In the genomic region with DNA sequence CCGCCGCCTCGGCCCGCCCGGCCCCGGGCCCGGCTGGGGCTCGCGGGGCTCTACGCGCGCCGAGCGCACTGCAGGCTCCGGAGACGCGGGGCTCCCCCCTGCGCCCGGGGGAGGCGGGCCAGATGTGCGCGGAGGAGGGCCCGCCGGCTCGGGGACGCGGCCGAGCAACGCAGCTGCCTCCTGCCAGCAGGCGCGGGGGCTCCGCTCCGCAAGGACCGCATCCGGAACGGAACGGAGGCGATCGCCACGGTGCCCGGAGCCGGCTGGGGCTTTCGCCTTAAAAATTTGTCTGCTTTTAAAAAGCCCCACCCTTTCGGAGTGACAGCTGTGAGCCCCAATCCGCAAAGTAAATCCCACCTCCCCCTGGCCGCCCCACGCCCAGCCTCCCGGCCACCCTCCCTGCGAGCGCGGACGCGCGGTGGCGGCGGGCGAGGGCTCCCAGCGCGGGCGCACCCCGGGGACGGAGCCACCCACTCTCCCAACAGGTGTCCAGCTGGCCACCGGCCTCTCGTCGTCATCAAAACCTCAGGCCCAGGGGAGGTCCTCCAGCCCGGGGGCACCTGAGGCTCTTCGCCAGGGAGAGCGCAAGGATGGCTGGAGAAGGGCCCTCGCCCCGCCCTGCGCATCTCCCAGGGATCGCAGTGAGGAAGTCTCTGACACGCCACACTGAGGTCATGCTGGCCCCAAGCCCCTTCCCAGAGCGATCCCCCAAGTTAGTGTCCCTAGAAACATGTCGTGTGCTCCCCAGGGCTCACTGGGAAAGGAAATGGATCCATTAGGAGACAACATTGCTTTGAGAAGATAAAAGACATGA, we compare ENCODE assay signal across 17 cellular contexts. TPM values are rescaled to one million over a fixed set of nuclear protein-coding genes. Genes with fewer than 3 reads are reported as not detected.
A peak's percentile ranks its signal among the peaks of the same experiment; 100 is the strongest.
DNase-seq lines count a peak whose midpoint lies in the region; ATAC-seq, FAIRE-seq and TF ChIP-seq lines count a peak whose summit lies in the region.
"Had no signal": no experiment of that assay in that cellular context is flagged by ENCODE, and none has a peak within 500 bp of the region (broad histone marks: within the 10 kb centered on the region; RNA-seq: fewer than 3 reads in every experiment).

A gene (minus strand): TSS at position 70 of the 814 bp plus-strand sequence.

- H3K79me2 ChIP-seq in H1 (ENCODE audit: control insufficient read depth in 1 of 2, insufficient read depth in 2 of 2, low read length in 2 of 2) (peaks cover 5 to 38% of the 10 kb centered on the region in 2 experiments; a peak in 3 of 4 replicates), neural cell (replicated peaks; ENCODE audit: insufficient read depth, low read length) (no peaks in the 10 kb centered on the region)
- H3K79me2 ChIP-seq: parathyroid adenoma had no signal

- POLR2A ChIA-PET in AG04449 (lab: Yijun Ruan, JAX): no interaction called here
- POLR2A ChIA-PET in H1 (lab: Charles Lee; ENCODE audit: partially characterized antibody): interaction anchor here (0.6 to 0.7 kb wide), 2 partner anchors 286 to 506 kb away, joined by 3 read pairs; no protein-coding TSS in a partner anchor
- POLR2A ChIA-PET in GM10248 (lab: Yijun Ruan, JAX): no interaction called here

- TF ChIP-seq EP300 in H1 (IDR thresholded peaks at IDR 0.05; ENCODE audit: borderline replicate concordance in 1 of 2, low read depth in 2 of 2, low read length in 2 of 2) (no peak), neural cell (conservative IDR thresholded peaks at IDR 0.05; ENCODE audit: poor library complexity, severe bottlenecking) (no peak), suprapubic skin (IDR thresholded peaks at IDR 0.05) (no peak)

- H3K79me1 ChIP-seq in H1 (ENCODE audit: low read depth, low read length): peaks cover 6% of the 10 kb centered on the region

- H2BK5ac ChIP-seq in H1 (ENCODE audit: low read depth, low read length): peak within 1 kb of the TSS; percentile 35; the same call in 1 of the 2 replicates

- peak within 1 kb of the TSS; percentile 81; the same call in 1 of the 2 replicates for H2BK15ac ChIP-seq in H1 (ENCODE audit: low read length)

- no peak within 1 kb of the TSS for H3K4ac ChIP-seq in H1 (replicated peaks; ENCODE audit: insufficient read length, low read depth, low read length)

- H2AK5ac ChIP-seq in H1 (ENCODE audit: low read depth, low read length): no peak within 1 kb of the TSS

- peak within 1 kb of the TSS; percentile 58 for H4K91ac ChIP-seq in H1 (replicated peaks; ENCODE audit: insufficient read length, low read length)

- H3K4me2 ChIP-seq in H1 (ENCODE audit: insufficient read depth in 1 of 2, low read depth in 2 of 2, low read length in 2 of 2) (peak within 1 kb of the TSS; percentile 82 to 93), neural cell (ENCODE audit: low read length) (peak within 1 kb of the TSS; percentile 45)

- no peak within 1 kb of the TSS for H3K27ac Mint-ChIP-seq in activated naive CD8-positive, alpha-beta T cell treated with anti-CD3 and anti-CD28 coated beads, Interleukin-2, amount 50 U/mL, for 24 hours
- H3K27ac Mint-ChIP-seq: activated naive CD8-positive, alpha-beta T cell treated with anti-CD3 and anti-CD28 coated beads for 36 hours had no signal

- no peak for FAIRE-seq in H1 (lab: Jason Lieb, UNC)
- FAIRE-seq: H54, HTR-8/SVneo had no signal

- peaks cover 24% of the 10 kb centered on the region; the same call in 1 of the 2 replicates for H3K23me2 ChIP-seq in H1 (ENCODE audit: low read depth, low read length)

- H3K9me3 Mint-ChIP-seq in activated naive CD8-positive, alpha-beta T cell treated with anti-CD3 and anti-CD28 coated beads, Interleukin-2, amount 50 U/mL, for 24 hours: peaks cover 3% of the 10 kb centered on the region
- H3K9me3 Mint-ChIP-seq: activated naive CD8-positive, alpha-beta T cell treated with anti-CD3 and anti-CD28 coated beads for 36 hours had no signal

- H3K27me3 Mint-ChIP-seq in activated naive CD8-positive, alpha-beta T cell treated with anti-CD3 and anti-CD28 coated beads, Interleukin-2, amount 50 U/mL, for 24 hours: peaks cover 29% of the 10 kb centered on the region

- CTCF ChIA-PET in AG04449 (lab: Yijun Ruan, JAX): no interaction called here
- CTCF ChIA-PET in H1 (lab: Charles Lee; ENCODE audit: partially characterized antibody): interaction anchor here (0.7 to 1.2 kb wide), 3 partner anchors 61 to 712 kb away, joined by 3 read pairs; no protein-coding TSS in a partner anchor
- CTCF ChIA-PET in GM10248 (lab: Yijun Ruan, JAX): interaction anchor here (1.8 kb wide), 1 partner anchor 11 kb away, joined by 4 read pairs; no protein-coding TSS in a partner anchor

- peak within 1 kb of the TSS; percentile 94; the same call in 1 of the 2 replicates for H2BK12ac ChIP-seq in H1 (ENCODE audit: low read depth, low read length)

- no peaks in the 10 kb centered on the region for H3K36me3 Mint-ChIP-seq in activated naive CD8-positive, alpha-beta T cell treated with anti-CD3 and anti-CD28 coated beads, Interleukin-2, amount 50 U/mL, for 24 hours (ENCODE audit: low read depth)
- H3K36me3 Mint-ChIP-seq: activated naive CD8-positive, alpha-beta T cell treated with anti-CD3 and anti-CD28 coated beads for 36 hours had no signal

- H3K4me1 Mint-ChIP-seq in activated naive CD8-positive, alpha-beta T cell treated with anti-CD3 and anti-CD28 coated beads, Interleukin-2, amount 50 U/mL, for 24 hours: no peaks in the 10 kb centered on the region
- H3K4me1 Mint-ChIP-seq: activated naive CD8-positive, alpha-beta T cell treated with anti-CD3 and anti-CD28 coated beads for 36 hours had no signal

- peak within 1 kb of the TSS; percentile 54 for H3K14ac ChIP-seq in H1 (ENCODE audit: insufficient read length)

- ATAC-seq in activated naive CD8-positive, alpha-beta T cell treated with anti-CD3 and anti-CD28 coated beads, Interleukin-2, amount 50 U/mL, for 24 hours: no peak

- DNase-seq in AG04449 (ENCODE audit: low read depth, low spot score): no peak
- peak; percentile 14 to 19 for DNase-seq in NCI-H1930 (lab: John Stamatoyannopoulos, UW)
- DNase-seq in H1 (ENCODE audit: low read depth in 1 of 2, low spot score in 2 of 2): peak in 1 of 2 experiments; percentile 85
- DNase-seq in activated naive CD8-positive, alpha-beta T cell treated with anti-CD3 and anti-CD28 coated beads, Interleukin-2, amount 50 U/mL, for 24 hours: no peak
- DNase-seq in GM10248 (ENCODE audit: extremely low spot score): no peak
- DNase-seq in suprapubic skin (ENCODE audit: low spot score in 2 of 2): no peak
- DNase-seq in NCI-H82 treated with DMSO at 0.1 percent for 48 hours (lab: John Stamatoyannopoulos, UW; ENCODE audit: unreplicated experiment): no peak
- DNase-seq: activated CD8-positive, alpha-beta memory T cell treated with anti-CD3 and anti-CD28 coated beads, Interleukin-2, amount 50 U/mL, for 4 hours; activated naive CD8-positive, alpha-beta T cell treated with anti-CD3 and anti-CD28 coated beads for 36 hours; lower lobe of right lung; SIG-M5; stimulated activated CD4-positive, alpha-beta T cell treated with anti-CD3 and anti-CD28 coated beads, Interleukin-1b, Interleukin-23, amount 100 ng/mL, for 48 hours had no signal

- no peak within 1 kb of the TSS for H3K4me3 Mint-ChIP-seq in activated naive CD8-positive, alpha-beta T cell treated with anti-CD3 and anti-CD28 coated beads, Interleukin-2, amount 50 U/mL, for 24 hours
- H3K4me3 Mint-ChIP-seq: activated naive CD8-positive, alpha-beta T cell treated with anti-CD3 and anti-CD28 coated beads for 36 hours had no signal

- peak within 1 kb of the TSS; percentile 65; the same call in 1 of the 2 replicates for H2AFZ ChIP-seq in H1 (ENCODE audit: low read length)
- H2AFZ ChIP-seq in neural cell (ENCODE audit: low read depth, low read length): no peak within 1 kb of the TSS
- H2AFZ ChIP-seq: parathyroid adenoma had no signal

- H3K56ac ChIP-seq in H1 (replicated peaks; ENCODE audit: insufficient read length, low read depth, low read length): no peak within 1 kb of the TSS

- H2BK20ac ChIP-seq in H1 (ENCODE audit: low read length): no peak within 1 kb of the TSS

- no peak within 1 kb of the TSS for H3K23ac ChIP-seq in H1 (ENCODE audit: insufficient read length)

- TF ChIP-seq CTCF in AG04449 (IDR thresholded peaks at IDR 0.05; ENCODE audit: insufficient read depth, low read length, missing control alignments) (no peak), H1 (IDR thresholded peaks at IDR 0.05; ENCODE audit: control extremely low read depth in 1 of 3, insufficient read depth in 1 of 3, low read depth in 1 of 3, low read length in 3 of 3) (peak in 1 of 3 experiments; percentile 22; a peak in 1 of 4 replicates), neural cell (IDR thresholded peaks at IDR 0.05; ENCODE audit: poor library complexity, severe bottlenecking) (no peak), GM10248 (IDR thresholded peaks at IDR 0.05; ENCODE audit: control extremely low read depth, extremely low read depth, low read depth, missing control alignments) (no peak), suprapubic skin (IDR thresholded peaks at IDR 0.05) (no peak)

- no peak within 1 kb of the TSS for H4K5ac ChIP-seq in H1 (ENCODE audit: insufficient read length, low read depth, low read length)

- no peak for TF ChIP-seq POLR2A in H1 (IDR thresholded peaks at IDR 0.05; ENCODE audit: control extremely low read depth in 1 of 2, low read depth in 2 of 2, low read length in 2 of 2)
- no peak for TF ChIP-seq POLR2A in suprapubic skin (IDR thresholded peaks at IDR 0.05)

- no peaks in the 10 kb centered on the region; a peak in 1 of 8 replicates for H3K36me3 ChIP-seq in H1 (ENCODE audit: control insufficient read depth in 2 of 4, insufficient read depth in 4 of 4, low read length in 3 of 4)
- no peaks in the 10 kb centered on the region for H3K36me3 ChIP-seq in neural cell (ENCODE audit: insufficient read depth, low read length)
- H3K36me3 ChIP-seq in suprapubic skin: no peaks in the 10 kb centered on the region
- H3K36me3 ChIP-seq: lower lobe of right lung had no signal

- peak within 1 kb of the TSS; percentile 15 for H3K4me3 ChIP-seq in AG04449 (ENCODE audit: low read depth, low read length)
- H3K4me3 ChIP-seq in H1 (ENCODE audit: extremely low read depth in 1 of 4, insufficient read depth in 2 of 4, low read depth in 3 of 4, low read length in 4 of 4): peak within 1 kb of the TSS; percentile 62 to 86 (median 72)
- peak within 1 kb of the TSS; percentile 70 for H3K4me3 ChIP-seq in neural cell (ENCODE audit: low read length)
- no peak within 1 kb of the TSS for H3K4me3 ChIP-seq in suprapubic skin
- H3K4me3 ChIP-seq: lower lobe of right lung had no signal

- WGBS in H1 (ENCODE audit: extremely low coverage in 1 of 2, insufficient coverage in 1 of 2, insufficient read length in 1 of 2, insufficient replicate concordance in 2 of 2, low coverage in 1 of 2, low lambda C conversion rate in 2 of 2, missing lambda C conversion rate in 1 of 2), 2 experiments: 1% methylated on average over 35 of the region's 75 CpGs; no CpG with 5 or more reads in 1 of the 2 experiments
- WGBS in suprapubic skin: 2% methylated on average over 19 of the region's 75 CpGs

- H3K4me1 ChIP-seq in H1 (replicated peaks in 1 of 4; ENCODE audit: control insufficient read depth in 3 of 4, insufficient read depth in 4 of 4, low read length in 3 of 4) (peaks cover 0 to 7% (median 3%) of the 10 kb centered on the region in 4 experiments; a peak in 6 of 7 replicates), suprapubic skin (peaks cover 4% of the 10 kb centered on the region)
- H3K4me1 ChIP-seq: lower lobe of right lung, parathyroid adenoma had no signal

- peak; percentile 30 to 41; a peak in 3 of 4 replicates for TF ChIP-seq RAD21 in H1 (IDR thresholded peaks at IDR 0.05 in 1 of 2, conservative IDR thresholded peaks at IDR 0.05 in 1 of 2; ENCODE audit: low read depth in 2 of 2, low read length in 2 of 2)
- TF ChIP-seq RAD21 in neural cell (conservative IDR thresholded peaks at IDR 0.05): no peak

- no peak within 1 kb of the TSS; the same call in 1 of the 2 replicates for H4K8ac ChIP-seq in H1 (ENCODE audit: extremely low read depth, insufficient read depth, low read length)

- H2BK120ac ChIP-seq in H1 (replicated peaks; ENCODE audit: low read depth, low read length): no peak within 1 kb of the TSS

- peaks cover 0 to 2% of the 10 kb centered on the region in 2 experiments; a peak in 1 of 4 replicates for H3K9me3 ChIP-seq in H1 (ENCODE audit: insufficient read depth in 2 of 2, low read depth in 1 of 2, low read length in 1 of 2)
- H3K9me3 ChIP-seq in neural cell (ENCODE audit: low read length): no peaks in the 10 kb centered on the region
- no peaks in the 10 kb centered on the region for H3K9me3 ChIP-seq in suprapubic skin
- H3K9me3 ChIP-seq: lower lobe of right lung had no signal

- no peak within 1 kb of the TSS for H3K27ac ChIP-seq in H1 (ENCODE audit: low read depth, low read length)
- H3K27ac ChIP-seq in neural cell (ENCODE audit: low read length): no peak within 1 kb of the TSS
- H3K27ac ChIP-seq in suprapubic skin: no peak within 1 kb of the TSS
- H3K27ac ChIP-seq: lower lobe of right lung, parathyroid adenoma had no signal

- H4K20me1 ChIP-seq in H1 (replicated peaks in 1 of 2; ENCODE audit: control insufficient read depth in 1 of 2, insufficient read depth in 2 of 2, low read length in 2 of 2): peaks cover 3 to 8% of the 10 kb centered on the region in 2 experiments
- no peaks in the 10 kb centered on the region for H4K20me1 ChIP-seq in neural cell (ENCODE audit: insufficient read depth)

- peaks cover 2 to 45% (median 38%) of the 10 kb centered on the region in 4 experiments for H3K27me3 ChIP-seq in H1 (replicated peaks in 1 of 4; ENCODE audit: control insufficient read depth in 3 of 4, extremely low read depth in 1 of 4, insufficient read depth in 3 of 4, low read length in 3 of 4)
- H3K27me3 ChIP-seq in neural cell (ENCODE audit: insufficient read depth, low read depth, low read length): peaks cover 65% of the 10 kb centered on the region
- H3K27me3 ChIP-seq in suprapubic skin: peaks cover 59% of the 10 kb centered on the region

- peak within 1 kb of the TSS; percentile 13 to 56 (median 36); a peak in 4 of 7 replicates for H3K9ac ChIP-seq in H1 (replicated peaks in 1 of 4; ENCODE audit: extremely low read depth in 1 of 4, low read depth in 3 of 4, low read length in 3 of 4)
- peak within 1 kb of the TSS; percentile 53 for H3K9ac ChIP-seq in neural cell (ENCODE audit: low read length)
- H3K9ac ChIP-seq: parathyroid adenoma had no signal

- H3K18ac ChIP-seq in H1 (ENCODE audit: extremely low read depth, low read length): peak within 1 kb of the TSS; percentile 75; the same call in 1 of the 2 replicates

- no peaks in the 10 kb centered on the region for H3K9me2 ChIP-seq in neural cell (ENCODE audit: insufficient read depth, low read length)

- no peaks in the 10 kb centered on the region for H3F3A ChIP-seq in neural cell (ENCODE audit: insufficient read depth, low read length, poor library complexity, severe bottlenecking)

RNA-seq across cellular contexts. Expression of the gene that starts here (rescaled TPM):
- total RNA-seq in H1 (2021; fragmentation: NEBNext Ultra II Directional; extraction: Animal tissue kit (Norgen Biotek cat#: 25700)): 9.6 and 10.1 TPM in 2 replicates
- polyA plus RNA-seq in H1 (2011; rRNA removed) (2.8 and 3.5 TPM in 2 replicates), neural cell (1.3 and 2.0 TPM in 2 replicates)
- polyA plus RNA-seq in H1 (2011; cell fraction: cytosol; rRNA removed): 3.5 TPM
- polyA plus RNA-seq in H1 (2011; cell fraction: nucleus; rRNA removed): 5.2 TPM
- 6.6 to 7.1 TPM (median 6.9 TPM) in 4 replicates for polyA plus RNA-seq in H1 (2012, experiment 1 of 2)
- 2.1 TPM for polyA plus RNA-seq in H1 (2012, experiment 2 of 2)
- polyA plus RNA-seq in H1 (2013, experiment 1 of 2): 5.8 TPM
- polyA plus RNA-seq in H1 (2013, experiment 2 of 2): 6.3 TPM
- polyA minus RNA-seq in H1 (2011; rRNA and poly(A)+ RNA removed): 12.2 and 14.3 TPM in 2 replicates
- 6.5 TPM for polyA minus RNA-seq in H1 (2011; cell fraction: cytosol; rRNA and poly(A)+ RNA removed)
- polyA minus RNA-seq in H1 (2011; cell fraction: nucleus; rRNA and poly(A)+ RNA removed): 17.8 TPM
- 10.0 and 11.5 TPM in 2 replicates for polyA minus RNA-seq in neural cell
- total RNA-seq in suprapubic skin: under 1 TPM in 2 of 4 donors, not detected in 2; 0.10 to 0.64 TPM
- total RNA-seq: activated naive CD8-positive, alpha-beta T cell treated with anti-CD3 and anti-CD28 coated beads for 36 hours; fibroblast of villous mesenchyme had no signal

Comparison
In these comparisons a context has a peak if more than half of its experiments do, and no peak if none do; other contexts are left out.
1. DNase-seq: peak in NCI-H1930 (2 of 2); none in AG04449 (single experiment), activated naive CD8-positive, alpha-beta T cell treated with anti-CD3 and anti-CD28 coated beads, Interleukin-2, amount 50 U/mL, for 24 hours (single experiment), GM10248 (single experiment), suprapubic skin (0 of 2) and NCI-H82 treated with DMSO at 0.1 percent for 48 hours (single experiment).